13 cellular contexts compared by ENCODE assay signal in genomic region chr1:196407358-196408041, GRCh38.
DNase-seq lines count a peak whose midpoint lies in the region; ATAC-seq and TF ChIP-seq lines count a peak whose summit lies in the region.
"Had no signal": no experiment of that assay in that cellular context is flagged by ENCODE, and none has a peak within 500 bp of the region (broad histone marks: within the 10 kb centered on the region; RNA-seq: fewer than 3 reads in every experiment).

No MANE protein-coding gene starts in this region.

- no peaks in the 10 kb centered on the region for H3K27me3 ChIP-seq in sigmoid colon

- H3K36me3 ChIP-seq in sigmoid colon: no peaks in the 10 kb centered on the region

- no peak for ATAC-seq in GM18517 (IDR thresholded peaks at IDR 0.05; ENCODE audit: unreplicated experiment)
- ATAC-seq: CD8-positive, alpha-beta T cell; effector memory CD8-positive, alpha-beta T cell; stimulated activated naive CD8-positive, alpha-beta T cell treated with anti-CD3 and anti-CD28 coated beads, Interleukin-15, Interleukin-2, amounts not matched to agents 100 U/mL and 50 U/mL, for 24 hours had no signal

- no peak for TF ChIP-seq POLR2A in sigmoid colon (IDR thresholded peaks at IDR 0.05)

- intact Hi-C loops in sigmoid colon (cut with DNase I): no loop called here

- WGBS in sigmoid colon, 2 donors: 17 to 41% methylated on average over 2 of the region's 2 CpGs

- no peaks in the 10 kb centered on the region for H3K9me3 ChIP-seq in sigmoid colon

- in situ Hi-C loops in G401 (cut with HindIII; ENCODE audit: low sequenced_read_pairs): no loop called here
- in situ Hi-C loops in astrocyte of the spinal cord (cut with HindIII; ENCODE audit: low sequenced_read_pairs): no loop called here

- TF ChIP-seq EP300 in sigmoid colon (IDR thresholded peaks at IDR 0.05): no peak

- H3K27ac ChIP-seq in sigmoid colon: peak overlapping the region; percentile 27 to 77 (median 60)

- TF ChIP-seq CTCF in astrocyte of the spinal cord (IDR thresholded peaks at IDR 0.05; ENCODE audit: low read depth, low read length) (no peak), sigmoid colon (IDR thresholded peaks at IDR 0.05) (no peak)

- DNase-seq in G401 (ENCODE audit: low spot score) (peak; percentile 21), astrocyte of the spinal cord (ENCODE audit: low read depth, low spot score) (peak; percentile 87), kidney glomerular epithelial cell (lab: John Stamatoyannopoulos, UW) (peak; percentile 86), sigmoid colon (no peak), activated gamma-delta T cell (lab: John Stamatoyannopoulos, UW) (no peak), KG1 (lab: John Stamatoyannopoulos, UW) (no peak)
- DNase-seq in stimulated activated CD4-positive, alpha-beta T cell treated with anti-CD3 and anti-CD28 coated beads, Interleukin-2, amount 100 ng/mL, for 24 hours: no peak
- DNase-seq: CD8-positive, alpha-beta T cell; effector memory CD8-positive, alpha-beta T cell; left cardiac atrium; NK-92 treated with Interleukin-12 subunit alpha and Interleukin-12 subunit beta, amount 100 ng/mL, for 24 hours; stimulated activated naive CD8-positive, alpha-beta T cell treated with anti-CD3 and anti-CD28 coated beads, Interleukin-15, Interleukin-2, amounts not matched to agents 100 U/mL and 50 U/mL, for 24 hours had no signal

- H3K4me3 ChIP-seq in astrocyte of the spinal cord (ENCODE audit: low read depth, low read length) (no peak overlapping the region), sigmoid colon (no peak overlapping the region)

- H3K4me1 ChIP-seq in sigmoid colon: peaks cover 0 to 29% (median 23%) of the 10 kb centered on the region in 4 donors

Comparison
In these comparisons a context has a peak if more than half of its experiments do, and no peak if none do; other contexts are left out.
1. DNase-seq: peak in G401 (single experiment), astrocyte of the spinal cord (single experiment) and kidney glomerular epithelial cell (single experiment); none in sigmoid colon (single experiment), activated gamma-delta T cell (single experiment), KG1 (single experiment) and stimulated activated CD4-positive, alpha-beta T cell treated with anti-CD3 and anti-CD28 coated beads, Interleukin-2, amount 100 ng/mL, for 24 hours (0 of 2).